7 cellular contexts compared by ENCODE assay signal in the genomic region with DNA sequence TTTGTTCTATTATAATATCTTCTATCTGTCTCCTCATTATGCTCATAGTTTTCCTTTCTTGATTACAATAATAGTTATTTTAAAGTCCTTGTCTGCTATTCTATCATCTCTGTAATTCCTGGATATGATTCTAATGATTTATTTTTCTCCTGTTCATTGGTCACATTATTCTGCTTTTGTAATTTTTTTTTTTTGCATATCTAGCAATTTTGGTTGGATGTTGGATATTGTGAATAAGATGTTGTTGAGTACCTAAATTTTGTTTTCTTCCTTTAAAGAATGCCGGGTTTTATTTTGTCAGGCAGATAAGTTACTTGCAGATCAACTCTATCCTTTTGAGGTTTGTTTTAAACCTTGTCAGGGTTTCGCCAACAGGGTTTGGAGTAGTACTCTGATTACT. TPM values are rescaled to one million over a fixed set of nuclear protein-coding genes. Genes with fewer than 3 reads are reported as not detected.
"Had no signal": no experiment of that assay in that cellular context is flagged by ENCODE, and none has a peak within 500 bp of the region (broad histone marks: within the 10 kb centered on the region; RNA-seq: fewer than 3 reads in every experiment).

No MANE protein-coding gene starts in this region.

- DNase-seq: IMR-90, KBM-7, KG1 had no signal

- H3K4me2 ChIP-seq: KMS-11 had no signal

- FAIRE-seq: HTR-8/SVneo had no signal

- H3K9ac ChIP-seq: KMS-11 had no signal

- H3K27ac ChIP-seq: HL-60, KMS-11 had no signal

RNA-seq across cellular contexts. Expression of a gene that starts 25.2 kb away (rescaled TPM):
- total RNA-seq: HT1080 had no signal
